8 cellular contexts compared by ENCODE assay signal in the genomic region with DNA sequence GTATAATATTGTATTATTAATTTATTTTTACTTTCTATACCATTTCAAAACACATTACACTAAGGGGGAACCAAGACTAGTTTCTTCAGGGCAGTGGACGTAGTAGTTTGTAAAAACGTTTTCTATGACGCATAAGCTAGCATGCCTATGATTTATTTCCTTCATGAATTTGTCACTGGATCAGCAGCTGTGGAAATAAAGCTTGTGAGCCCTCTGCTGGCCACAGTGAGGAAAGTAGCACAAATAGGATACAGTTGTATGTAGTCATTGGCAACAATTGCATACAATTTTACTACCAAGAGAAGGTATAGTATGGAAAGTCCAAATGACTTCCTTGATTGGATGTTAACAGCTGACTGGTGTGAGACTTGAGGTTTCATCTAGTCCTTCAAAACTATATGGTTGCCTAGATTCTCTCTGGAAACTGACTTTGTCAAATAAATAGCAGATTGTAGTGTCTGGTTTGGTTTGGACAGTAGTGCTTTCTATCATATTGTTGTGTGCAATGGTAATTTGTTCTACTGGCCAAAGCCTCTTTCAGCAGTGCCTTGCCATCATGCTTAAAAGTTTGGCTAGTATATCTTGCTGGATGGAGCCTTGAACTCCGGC. TPM values are rescaled to one million over a fixed set of nuclear protein-coding genes. Genes with fewer than 3 reads are reported as not detected.
A peak's percentile ranks its signal among the peaks of the same experiment; 100 is the strongest.
DNase-seq lines count a peak whose midpoint lies in the region; ATAC-seq lines count a peak whose summit lies in the region.

No MANE protein-coding gene starts in this region.

- H3K4me3 Mint-ChIP-seq in natural killer cell treated with Interleukin-12 subunit alpha and Interleukin-12 subunit beta and Interleukin-15 and Interleukin-18, amount 100 ng/mL, for 72 hours: no peak overlapping the region

- peak; percentile 86 for DNase-seq in DMS53 (lab: John Stamatoyannopoulos, UW)
- DNase-seq in HUDEP-2 (lab: John Stamatoyannopoulos, UW; ENCODE audit: unreplicated experiment in 76 of 76): peak in 48 of 76 experiments; percentile 3 to 65 (median 25)
- DNase-seq in NOMO-1 treated with dmso at 0.1 percent for 144 hours (lab: John Stamatoyannopoulos, UW; ENCODE audit: unreplicated experiment): peak; percentile 53
- DNase-seq in activated T-cell treated with anti-CD3 and anti-CD28 coated beads for 24 hours (ENCODE audit: low read depth): peak; percentile 36
- DNase-seq in natural killer cell treated with Interleukin-12 subunit alpha and Interleukin-12 subunit beta and Interleukin-15 and Interleukin-18, amount 100 ng/mL, for 72 hours (ENCODE audit: low spot score): no peak
- DNase-seq in superior temporal gyrus (ENCODE audit: extremely low spot score): peak; percentile 86

- H3K36me3 Mint-ChIP-seq in natural killer cell treated with Interleukin-12 subunit alpha and Interleukin-12 subunit beta and Interleukin-15 and Interleukin-18, amount 100 ng/mL, for 72 hours: peaks cover 24% of the 10 kb centered on the region

- H3K4me1 Mint-ChIP-seq in natural killer cell treated with Interleukin-12 subunit alpha and Interleukin-12 subunit beta and Interleukin-15 and Interleukin-18, amount 100 ng/mL, for 72 hours (ENCODE audit: low read depth in 2 of 2): no peaks in the 10 kb centered on the region

- H3K27me3 Mint-ChIP-seq in natural killer cell treated with Interleukin-12 subunit alpha and Interleukin-12 subunit beta and Interleukin-15 and Interleukin-18, amount 100 ng/mL, for 72 hours: no peaks in the 10 kb centered on the region

- ATAC-seq in esophagus mucosa (peak; percentile 92), HG03139 (IDR thresholded peaks at IDR 0.05; ENCODE audit: unreplicated experiment) (no peak)
- peak; percentile 62 to 64 for ATAC-seq in natural killer cell treated with Interleukin-12 subunit alpha and Interleukin-12 subunit beta and Interleukin-15 and Interleukin-18, amount 100 ng/mL, for 72 hours

- no peaks in the 10 kb centered on the region for H3K9me3 Mint-ChIP-seq in natural killer cell treated with Interleukin-12 subunit alpha and Interleukin-12 subunit beta and Interleukin-15 and Interleukin-18, amount 100 ng/mL, for 72 hours

- no peak overlapping the region for H3K27ac Mint-ChIP-seq in natural killer cell treated with Interleukin-12 subunit alpha and Interleukin-12 subunit beta and Interleukin-15 and Interleukin-18, amount 100 ng/mL, for 72 hours

RNA-seq across cellular contexts. Expression of a gene that starts 24.3 kb away (rescaled TPM):
- total RNA-seq in esophagus mucosa: not detected
- under 1 TPM; 0.14 to 0.21 TPM for total RNA-seq in natural killer cell treated with Interleukin-12 subunit alpha and Interleukin-12 subunit beta and Interleukin-15 and Interleukin-18, amount 100 ng/mL, for 72 hours
